Comparison of ENCODE assay signal across 8 cellular contexts in the genomic region with DNA sequence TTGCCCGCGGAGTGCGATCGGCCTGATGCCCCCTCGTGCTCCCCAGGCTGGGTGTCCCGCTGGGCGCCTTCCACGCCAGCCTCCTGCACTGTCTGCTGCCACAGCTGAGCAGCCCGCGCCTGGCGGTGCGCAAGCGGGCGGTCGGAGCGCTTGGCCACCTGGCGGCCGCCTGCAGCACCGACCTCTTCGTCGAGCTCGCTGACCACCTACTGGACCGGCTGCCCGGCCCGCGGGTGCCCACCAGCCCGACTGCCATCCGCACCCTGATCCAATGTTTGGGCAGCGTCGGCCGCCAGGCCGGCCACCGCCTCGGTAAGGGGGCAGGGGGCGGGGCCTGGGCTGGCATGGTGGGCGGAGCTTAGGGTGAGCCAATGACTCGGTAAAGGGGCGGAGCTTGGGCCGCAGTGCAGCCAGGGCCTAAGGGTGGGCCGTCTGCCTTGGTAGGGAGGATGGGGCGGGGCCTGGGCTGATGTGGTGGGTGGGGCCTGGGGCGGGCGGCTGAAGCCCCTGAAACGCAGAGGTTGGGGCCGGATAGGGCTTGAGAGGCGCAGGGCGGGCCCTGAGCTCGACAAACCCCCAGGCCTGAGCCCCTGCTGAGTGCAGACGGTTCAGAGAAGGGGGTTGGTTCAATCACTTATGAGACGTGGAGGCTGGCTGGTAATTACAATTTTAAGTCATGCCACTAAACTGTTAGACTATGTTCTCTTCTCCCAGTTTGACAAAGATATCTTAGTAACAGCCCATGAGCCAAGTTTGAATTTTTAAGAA. TPM values are rescaled to one million over a fixed set of nuclear protein-coding genes. Genes with fewer than 3 reads are reported as not detected.
DNase-seq lines count a peak whose midpoint lies in the region; ATAC-seq, FAIRE-seq and TF ChIP-seq lines count a peak whose summit lies in the region.

No MANE protein-coding gene starts in this region.

- TF ChIP-seq CTCF in pancreas (IDR thresholded peaks at IDR 0.05), result peak; percentile 48 to 87 (median 61)
- peak in 5 of 6 experiments; percentile 74 to 91 (median 78) for TF ChIP-seq CTCF in thyroid gland (IDR thresholded peaks at IDR 0.05)

- TF ChIP-seq POLR2A in thyroid gland (IDR thresholded peaks at IDR 0.05), result peak in 1 of 2 donors; percentile 93

- H3K4me1 ChIP-seq in pancreas, result no peaks in the 10 kb centered on the region
- peaks cover 8 to 20% of the 10 kb centered on the region in 2 donors for H3K4me1 ChIP-seq in thyroid gland

- H3K9me3 ChIP-seq in pancreas (no peaks in the 10 kb centered on the region), thyroid gland (no peaks in the 10 kb centered on the region)

- H3K27me3 Mint-ChIP-seq in activated naive CD8-positive, alpha-beta T cell treated with anti-CD3 and anti-CD28 coated beads for 36 hours, result no peaks in the 10 kb centered on the region

- ATAC-seq in GM21717 (IDR thresholded peaks at IDR 0.05; ENCODE audit: unreplicated experiment) (peak; percentile 98), SK-N-SH treated with all-trans-retinoic acid at 6 μM for 48 hours (peak; percentile 99), Right ventricle myocardium superior (ENCODE audit: poor library complexity) (peak; percentile 98), pancreas (peak; percentile 98 to 100 (median 99))

- H3K27ac Mint-ChIP-seq in activated naive CD8-positive, alpha-beta T cell treated with anti-CD3 and anti-CD28 coated beads for 36 hours, result peak overlapping the region; percentile 58

- no peak for FAIRE-seq in pancreas (lab: Jason Lieb, UNC)

- no peaks in the 10 kb centered on the region for H3K27me3 ChIP-seq in pancreas
- no peaks in the 10 kb centered on the region for H3K27me3 ChIP-seq in thyroid gland

- peak overlapping the region; percentile 40 for H3K4me3 ChIP-seq in Jurkat, Clone E6-1 (ENCODE audit: low read length)
- H3K4me3 ChIP-seq in pancreas (peak overlapping the region; percentile 34 to 53 (median 46)), thyroid gland (replicated peaks in 1 of 3) (peak overlapping the region in 2 of 3 donors; percentile 45 to 46)

- H3K4me3 Mint-ChIP-seq in activated naive CD8-positive, alpha-beta T cell treated with anti-CD3 and anti-CD28 coated beads for 36 hours, result peak overlapping the region; percentile 58

- peaks cover 5% of the 10 kb centered on the region for H3K4me1 Mint-ChIP-seq in activated naive CD8-positive, alpha-beta T cell treated with anti-CD3 and anti-CD28 coated beads for 36 hours

- H3K9me3 Mint-ChIP-seq in activated naive CD8-positive, alpha-beta T cell treated with anti-CD3 and anti-CD28 coated beads for 36 hours, result no peaks in the 10 kb centered on the region

- WGBS in pancreas, 2 donors, result 1 to 2% methylated on average over 46 to 50 of the region's 50 CpGs
- 2 to 3% methylated on average over 11 to 21 of the region's 50 CpGs for WGBS in thyroid gland, 2 donors

- H3K27ac ChIP-seq in pancreas, result peak overlapping the region; percentile 23 to 65 (median 27)
- peak overlapping the region; percentile 36 to 74 (median 56) for H3K27ac ChIP-seq in thyroid gland

- H3K36me3 ChIP-seq in pancreas, result no peaks in the 10 kb centered on the region
- no peaks in the 10 kb centered on the region for H3K36me3 ChIP-seq in thyroid gland

- no peaks in the 10 kb centered on the region for H3K36me3 Mint-ChIP-seq in activated naive CD8-positive, alpha-beta T cell treated with anti-CD3 and anti-CD28 coated beads for 36 hours

- DNase-seq in DMS153 treated with DMSO at 0.1 percent for 48 hours (lab: John Stamatoyannopoulos, UW; ENCODE audit: unreplicated experiment) (peak; percentile 35), Right ventricle myocardium superior (peak; percentile 97), pancreas (peak; percentile 92 to 99 (median 98)), thyroid gland (peak; percentile 98)
- DNase-seq in Jurkat, Clone E6-1 (ENCODE audit: low read depth, low spot score), result peak; percentile 74
- DNase-seq in activated naive CD8-positive, alpha-beta T cell treated with anti-CD3 and anti-CD28 coated beads for 36 hours, result peak; percentile 95

- intact Hi-C loops in Right ventricle myocardium superior (cut with DNase I), result no loop called here
- intact Hi-C loops in pancreas (cut with DNase I), result no loop called here
- intact Hi-C loops in thyroid gland (cut with DNase I), result no loop called here

TF ChIP-seq in SK-N-SH treated with all-trans-retinoic acid at 6 μM for 48 hours, 23 proteins besides CTCF, POLR2A, EP300 and RAD21:
- TF ChIP-seq ZFP3 (CRISPR knock-in tag; IDR thresholded peaks at IDR 0.05) (peak; percentile 43; the same call in 1 of the 2 replicates), ZNF70 (CRISPR knock-in tag; IDR thresholded peaks at IDR 0.05) (no peak), GLIS3 (CRISPR knock-in tag; IDR thresholded peaks at IDR 0.05) (no peak)
- TF ChIP-seq, protein P1, sequence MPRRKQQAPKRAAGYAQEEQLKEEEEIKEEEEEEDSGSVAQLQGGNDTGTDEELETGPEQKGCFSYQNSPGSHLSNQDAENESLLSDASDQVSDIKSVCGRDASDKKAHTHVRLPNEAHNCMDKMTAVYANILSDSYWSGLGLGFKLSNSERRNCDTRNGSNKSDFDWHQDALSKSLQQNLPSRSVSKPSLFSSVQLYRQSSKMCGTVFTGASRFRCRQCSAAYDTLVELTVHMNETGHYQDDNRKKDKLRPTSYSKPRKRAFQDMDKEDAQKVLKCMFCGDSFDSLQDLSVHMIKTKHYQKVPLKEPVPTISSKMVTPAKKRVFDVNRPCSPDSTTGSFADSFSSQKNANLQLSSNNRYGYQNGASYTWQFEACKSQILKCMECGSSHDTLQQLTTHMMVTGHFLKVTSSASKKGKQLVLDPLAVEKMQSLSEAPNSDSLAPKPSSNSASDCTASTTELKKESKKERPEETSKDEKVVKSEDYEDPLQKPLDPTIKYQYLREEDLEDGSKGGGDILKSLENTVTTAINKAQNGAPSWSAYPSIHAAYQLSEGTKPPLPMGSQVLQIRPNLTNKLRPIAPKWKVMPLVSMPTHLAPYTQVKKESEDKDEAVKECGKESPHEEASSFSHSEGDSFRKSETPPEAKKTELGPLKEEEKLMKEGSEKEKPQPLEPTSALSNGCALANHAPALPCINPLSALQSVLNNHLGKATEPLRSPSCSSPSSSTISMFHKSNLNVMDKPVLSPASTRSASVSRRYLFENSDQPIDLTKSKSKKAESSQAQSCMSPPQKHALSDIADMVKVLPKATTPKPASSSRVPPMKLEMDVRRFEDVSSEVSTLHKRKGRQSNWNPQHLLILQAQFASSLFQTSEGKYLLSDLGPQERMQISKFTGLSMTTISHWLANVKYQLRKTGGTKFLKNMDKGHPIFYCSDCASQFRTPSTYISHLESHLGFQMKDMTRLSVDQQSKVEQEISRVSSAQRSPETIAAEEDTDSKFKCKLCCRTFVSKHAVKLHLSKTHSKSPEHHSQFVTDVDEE (CRISPR knock-in tag; IDR thresholded peaks at IDR 0.05), result peak; percentile 81; the same call in 1 of the 2 replicates

RNA-seq across cellular contexts. Expression of a gene that starts 13.7 kb away (rescaled TPM):
- 10.9 TPM for polyA plus RNA-seq in Jurkat, Clone E6-1 (2012; ENCODE audit: insufficient read depth, insufficient read length)
- total RNA-seq in activated naive CD8-positive, alpha-beta T cell treated with anti-CD3 and anti-CD28 coated beads for 36 hours, result 1 to 10 TPM; 2.4 to 2.6 TPM
- total RNA-seq in Right ventricle myocardium superior (61.6 TPM), pancreas (1 to 10 TPM; 1.6 to 3.8 (median 2.9) TPM), thyroid gland (10 to 100 TPM in 3 of 4 donors, 1 to 10 TPM in 1; 9.7 to 18.0 (median 12.4) TPM)
- polyA plus RNA-seq in pancreas, result 1 to 10 TPM; 3.3 to 6.2 TPM

RNA-seq across cellular contexts. Expression of a gene that starts 31.2 kb away (rescaled TPM):
- polyA plus RNA-seq in Jurkat, Clone E6-1 (2012; ENCODE audit: insufficient read depth, insufficient read length), result 4,911 TPM
- 1,000 to 10,000 TPM; 2,700 to 2,702 TPM for total RNA-seq in activated naive CD8-positive, alpha-beta T cell treated with anti-CD3 and anti-CD28 coated beads for 36 hours
- total RNA-seq in Right ventricle myocardium superior (868 TPM), pancreas (1,000 to 10,000 TPM in 4 of 6 donors, 100 to 1,000 TPM in 2; 931 to 1,623 (median 1,120) TPM), thyroid gland (1,000 to 10,000 TPM in 3 of 4 donors, 100 to 1,000 TPM in 1; 809 to 4,142 (median 1,511) TPM)
- polyA plus RNA-seq in pancreas, result 1,000 to 10,000 TPM; 1,584 to 1,793 TPM

RNA-seq across cellular contexts. Expression of a gene that starts 51.1 kb away (rescaled TPM):
- not detected for polyA plus RNA-seq in Jurkat, Clone E6-1 (2012; ENCODE audit: insufficient read depth, insufficient read length)
- not detected for total RNA-seq in activated naive CD8-positive, alpha-beta T cell treated with anti-CD3 and anti-CD28 coated beads for 36 hours
- 5.6 TPM for total RNA-seq in Right ventricle myocardium superior
- total RNA-seq in pancreas, result not detected
- under 1 TPM in 1 of 2 donors, not detected in 1; 0.38 TPM for polyA plus RNA-seq in pancreas
- total RNA-seq in thyroid gland, result not detected

Comparison
In these comparisons a context has a peak if more than half of its experiments do, and no peak if none do; other contexts are left out.
1. Peak in every context shown above with its lines: DNase-seq, ATAC-seq, H3K4me3 ChIP-seq and H3K27ac ChIP-seq.
2. DNase-seq: peak in every context shown above with its lines; median percentile 98 in thyroid gland; 98 in pancreas; 97 in Right ventricle myocardium superior; 95 in activated naive CD8-positive, alpha-beta T cell treated with anti-CD3 and anti-CD28 coated beads for 36 hours; 74 in Jurkat, Clone E6-1; 35 in DMS153 treated with DMSO at 0.1 percent for 48 hours.